ENCODE assay signal across 8 cellular contexts in the genomic region with DNA sequence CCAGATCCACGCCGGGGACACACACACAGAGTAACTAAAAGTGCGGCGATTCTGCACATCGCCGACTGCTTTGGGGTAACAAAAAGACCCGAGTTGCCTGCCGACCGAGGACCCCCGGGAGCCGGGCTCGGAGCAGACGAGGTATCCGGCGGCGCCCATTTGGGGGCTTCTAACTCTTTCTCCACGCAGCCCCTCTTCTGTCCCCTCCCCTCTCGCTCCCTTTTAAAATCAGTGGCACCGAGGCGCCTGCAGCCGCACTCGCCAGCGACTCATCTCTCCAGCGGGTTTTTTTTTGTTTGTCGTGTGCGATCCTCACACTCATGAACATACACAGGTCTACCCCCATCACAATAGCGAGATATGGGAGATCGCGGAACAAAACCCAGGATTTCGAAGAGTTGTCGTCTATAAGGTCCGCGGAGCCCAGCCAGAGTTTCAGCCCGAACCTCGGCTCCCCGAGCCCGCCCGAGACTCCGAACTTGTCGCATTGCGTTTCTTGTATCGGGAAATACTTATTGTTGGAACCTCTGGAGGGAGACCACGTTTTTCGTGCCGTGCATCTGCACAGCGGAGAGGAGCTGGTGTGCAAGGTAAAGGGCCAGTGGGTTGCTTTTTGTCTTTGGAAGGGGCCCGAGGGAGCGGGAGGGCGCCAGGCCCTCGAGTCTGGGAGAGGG.
A peak's percentile ranks its signal among the peaks of the same experiment; 100 is the strongest.
DNase-seq lines count a peak whose midpoint lies in the region; ATAC-seq and TF ChIP-seq lines count a peak whose summit lies in the region.

No MANE protein-coding gene starts in this region.

- DNase-seq in GM10266 (ENCODE audit: extremely low spot score) (peak; percentile 35), NCI-H2171 treated with DMSO at 0.1 percent for 48 hours (lab: John Stamatoyannopoulos, UW) (peak; percentile 77), germinal center (ENCODE audit: low spot score) (peak; percentile 32), retina (peak; percentile 86)
- DNase-seq in activated naive CD4-positive, alpha-beta T cell treated with Interleukin-2 at 50 U/mL for 16 hours = peak; percentile 50

- ATAC-seq in HG03039 (IDR thresholded peaks at IDR 0.05; ENCODE audit: unreplicated experiment) (no peak), HG02642 (IDR thresholded peaks at IDR 0.05; ENCODE audit: poor library complexity, unreplicated experiment) (no peak), HG03097 (IDR thresholded peaks at IDR 0.05; ENCODE audit: low FRiP score, unreplicated experiment) (no peak)

- peak; percentile 4 for TF ChIP-seq CTCF in GM10266 (IDR thresholded peaks at IDR 0.05; ENCODE audit: control insufficient read depth, insufficient read depth, low read depth, missing control alignments)

Comparison
In these comparisons a context has a peak if more than half of its experiments do, and no peak if none do; other contexts are left out.
1. DNase-seq: peak in every context shown above with its lines; median percentile 86 in retina; 77 in NCI-H2171 treated with DMSO at 0.1 percent for 48 hours; 50 in activated naive CD4-positive, alpha-beta T cell treated with Interleukin-2 at 50 U/mL for 16 hours; 35 in GM10266; 32 in germinal center.